ENCODE assay signal across 13 cellular contexts in the genomic region with DNA sequence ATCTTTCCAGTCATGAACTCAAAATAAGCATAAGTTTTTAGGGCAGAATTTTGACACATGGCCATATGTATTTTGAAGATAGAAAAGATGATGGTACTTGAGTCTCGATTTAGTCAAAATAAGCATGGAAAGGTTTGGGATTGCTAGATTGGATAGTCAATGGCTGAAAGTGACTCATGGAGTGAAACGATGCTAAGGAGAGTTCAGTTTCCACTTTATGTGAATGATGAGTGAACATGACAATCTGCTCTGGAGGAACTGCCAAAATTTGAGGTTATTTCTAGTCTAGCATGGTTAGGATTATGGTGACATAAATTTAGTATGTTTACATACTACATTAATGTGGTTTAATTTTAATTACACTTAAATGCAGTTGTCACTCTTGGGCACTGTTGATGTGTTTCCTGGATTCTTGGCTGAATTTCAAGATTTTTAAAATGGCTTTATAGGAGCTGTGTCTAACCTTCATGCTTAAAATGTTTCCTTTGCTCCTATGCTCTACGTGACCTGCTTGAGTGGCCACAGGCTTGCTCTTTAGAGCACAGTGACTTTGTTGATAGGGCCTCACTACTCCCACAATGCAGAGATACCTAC. TPM values are rescaled to one million over a fixed set of nuclear protein-coding genes. Genes with fewer than 3 reads are reported as not detected.
DNase-seq lines count a peak whose midpoint lies in the region; ATAC-seq, FAIRE-seq and TF ChIP-seq lines count a peak whose summit lies in the region.
"Had no signal": no experiment of that assay in that cellular context is flagged by ENCODE, and none has a peak within 500 bp of the region (broad histone marks: within the 10 kb centered on the region; RNA-seq: fewer than 3 reads in every experiment).

No MANE protein-coding gene starts in this region.

- no peak overlapping the region for H3K9ac ChIP-seq in endothelial cell of umbilical vein (replicated peaks; ENCODE audit: extremely low read depth, insufficient read depth, low read length)

- TF ChIP-seq CTCF in endothelial cell of umbilical vein (IDR thresholded peaks at IDR 0.05; ENCODE audit: extremely low read depth in 1 of 2, insufficient read depth in 1 of 2, low read depth in 1 of 2, low read length in 2 of 2) (no peak), WERI-Rb-1 (IDR thresholded peaks at IDR 0.05; ENCODE audit: low read depth, low read length) (no peak), upper lobe of right lung (IDR thresholded peaks at IDR 0.05) (no peak)

- H3K27me3 ChIP-seq in endothelial cell of umbilical vein (ENCODE audit: control insufficient read depth in 2 of 2, insufficient read depth in 2 of 2, low read length in 2 of 2) (no peaks in the 10 kb centered on the region), WERI-Rb-1 (ENCODE audit: insufficient read depth, low read depth, severe bottlenecking) (no peaks in the 10 kb centered on the region), upper lobe of right lung (no peaks in the 10 kb centered on the region)
- H3K27me3 ChIP-seq: esophagus muscularis mucosa had no signal

- H3K27me3 Mint-ChIP-seq in activated T-cell treated with anti-CD3 and anti-CD28 coated beads, Interleukin-2, amount 50 U/mL, for 72 hours (ENCODE audit: low read depth), result no peaks in the 10 kb centered on the region

- no peak overlapping the region for H3K4me3 ChIP-seq in endothelial cell of umbilical vein (replicated peaks in 1 of 3; ENCODE audit: insufficient read depth in 1 of 3, low read depth in 1 of 3, low read length in 3 of 3)
- no peak overlapping the region for H3K4me3 ChIP-seq in WERI-Rb-1 (ENCODE audit: low read depth, low read length)
- no peak overlapping the region for H3K4me3 ChIP-seq in upper lobe of right lung
- H3K4me3 ChIP-seq: esophagus muscularis mucosa, HAP-1 had no signal

- H3K4me1 Mint-ChIP-seq in activated T-cell treated with anti-CD3 and anti-CD28 coated beads, Interleukin-2, amount 50 U/mL, for 72 hours (ENCODE audit: low read depth), result peaks cover 43% of the 10 kb centered on the region
- H3K4me1 Mint-ChIP-seq in stimulated activated effector memory CD8-positive, alpha-beta T cell treated with anti-CD3 and anti-CD28 coated beads, Interleukin-12 subunit alpha, Interleukin-12 subunit beta, amount 100 ng/mL, for 72 hours, result peaks cover 30% of the 10 kb centered on the region

- H4K20me1 ChIP-seq in endothelial cell of umbilical vein (replicated peaks; ENCODE audit: control insufficient read depth, extremely low read depth, insufficient read depth, low read length), result no peaks in the 10 kb centered on the region

- TF ChIP-seq POLR2A in endothelial cell of umbilical vein (IDR thresholded peaks at IDR 0.05; ENCODE audit: low read depth, low read length), result peak; percentile 61

- H2AFZ ChIP-seq in endothelial cell of umbilical vein (ENCODE audit: low read depth, low read length), result no peak overlapping the region

- intact Hi-C loops in endothelial cell of umbilical vein (cut with micrococcal nuclease) (loop anchor here (2.0 kb wide), 1 partner anchor 92 kb away; no protein-coding TSS in a partner anchor), upper lobe of right lung (cut with DNase I) (no loop called here)

- H3K4me2 ChIP-seq in endothelial cell of umbilical vein (ENCODE audit: insufficient read depth, low read length), result no peak overlapping the region

- ATAC-seq in activated T-cell treated with anti-CD3 and anti-CD28 coated beads, Interleukin-2, amount 50 U/mL, for 72 hours (replicated peaks in 1 of 2), result peak; percentile 12 to 32
- ATAC-seq in stimulated activated effector memory CD8-positive, alpha-beta T cell treated with anti-CD3 and anti-CD28 coated beads, Interleukin-12 subunit alpha, Interleukin-12 subunit beta, amount 100 ng/mL, for 72 hours, result peak; percentile 50
- ATAC-seq in upper lobe of right lung, result no peak
- ATAC-seq: sciatic nerve had no signal

- H3K9me3 Mint-ChIP-seq in activated T-cell treated with anti-CD3 and anti-CD28 coated beads, Interleukin-2, amount 50 U/mL, for 72 hours, result no peaks in the 10 kb centered on the region
- no peaks in the 10 kb centered on the region for H3K9me3 Mint-ChIP-seq in stimulated activated effector memory CD8-positive, alpha-beta T cell treated with anti-CD3 and anti-CD28 coated beads, Interleukin-12 subunit alpha, Interleukin-12 subunit beta, amount 100 ng/mL, for 72 hours
- H3K9me3 Mint-ChIP-seq: T-helper 2 cell treated with Interferon-gamma antibody and Interleukin-4, amounts not matched to agents 5 μg/mL and 100 μg/mL, for 36 hours had no signal

- peaks cover 6 to 8% of the 10 kb centered on the region in 2 experiments for H3K36me3 ChIP-seq in endothelial cell of umbilical vein (ENCODE audit: control insufficient read depth in 2 of 2, extremely low read depth in 1 of 2, insufficient read depth in 2 of 2, low read length in 2 of 2)
- peaks cover 37% of the 10 kb centered on the region for H3K36me3 ChIP-seq in WERI-Rb-1
- H3K36me3 ChIP-seq in upper lobe of right lung, result peaks cover 35% of the 10 kb centered on the region

- H3K79me2 ChIP-seq in endothelial cell of umbilical vein (ENCODE audit: control insufficient read depth, insufficient read depth, low read length), result no peaks in the 10 kb centered on the region

- H3K9me3 ChIP-seq in endothelial cell of umbilical vein (replicated peaks; ENCODE audit: control insufficient read depth, insufficient read depth, low read length) (no peaks in the 10 kb centered on the region), WERI-Rb-1 (ENCODE audit: severe bottlenecking) (no peaks in the 10 kb centered on the region), upper lobe of right lung (no peaks in the 10 kb centered on the region)
- H3K9me3 ChIP-seq: esophagus muscularis mucosa, HAP-1 had no signal

- H3K4me3 Mint-ChIP-seq in activated T-cell treated with anti-CD3 and anti-CD28 coated beads, Interleukin-2, amount 50 U/mL, for 72 hours, result peak overlapping the region in 1 of 2 donors; percentile 17
- H3K4me3 Mint-ChIP-seq in stimulated activated effector memory CD8-positive, alpha-beta T cell treated with anti-CD3 and anti-CD28 coated beads, Interleukin-12 subunit alpha, Interleukin-12 subunit beta, amount 100 ng/mL, for 72 hours, result no peak overlapping the region
- H3K4me3 Mint-ChIP-seq: T-helper 2 cell treated with Interferon-gamma antibody and Interleukin-4, amounts not matched to agents 5 μg/mL and 100 μg/mL, for 36 hours had no signal

- CTCF ChIA-PET in endothelial cell of umbilical vein (lab: Charles Lee), result no interaction called here

- BruUV-seq in endothelial cell of umbilical vein (replicated peaks; lab: Mats Ljungman, UMichigan), result no TSS peak

- H3K27ac ChIP-seq in endothelial cell of umbilical vein (ENCODE audit: insufficient read depth, low read depth, low read length), result no peak overlapping the region
- no peak overlapping the region for H3K27ac ChIP-seq in WERI-Rb-1
- no peak overlapping the region for H3K27ac ChIP-seq in upper lobe of right lung

- no peak for DNase-seq in activated T-cell treated with anti-CD3 and anti-CD28 coated beads, Interleukin-2, amount 50 U/mL, for 72 hours
- DNase-seq in activated T-cell treated with anti-CD3 and anti-CD28 coated beads, Interleukin-2, amount 50 U/mL, for 1 hour, result no peak
- DNase-seq in RKO (ENCODE audit: low spot score), result peak; percentile 57
- DNase-seq in endothelial cell of umbilical vein (ENCODE audit: low read depth, low spot score), result peak; percentile 14
- no peak for DNase-seq in stimulated activated effector memory CD8-positive, alpha-beta T cell treated with anti-CD3 and anti-CD28 coated beads, Interleukin-12 subunit alpha, Interleukin-12 subunit beta, amount 100 ng/mL, for 72 hours (ENCODE audit: low spot score in 2 of 2)
- DNase-seq in WERI-Rb-1, result no peak
- no peak for DNase-seq in upper lobe of right lung
- no peak for DNase-seq in cortex of kidney (lab: John Stamatoyannopoulos, UW)
- DNase-seq: COR-L47 had no signal

- H3K27ac Mint-ChIP-seq in activated T-cell treated with anti-CD3 and anti-CD28 coated beads, Interleukin-2, amount 50 U/mL, for 72 hours, result peak overlapping the region; percentile 85
- H3K27ac Mint-ChIP-seq in stimulated activated effector memory CD8-positive, alpha-beta T cell treated with anti-CD3 and anti-CD28 coated beads, Interleukin-12 subunit alpha, Interleukin-12 subunit beta, amount 100 ng/mL, for 72 hours, result peak overlapping the region; percentile 71

- H3K36me3 Mint-ChIP-seq in activated T-cell treated with anti-CD3 and anti-CD28 coated beads, Interleukin-2, amount 50 U/mL, for 72 hours (ENCODE audit: insufficient read depth in 2 of 2), result peaks cover 7 to 41% of the 10 kb centered on the region in 2 donors
- H3K36me3 Mint-ChIP-seq in stimulated activated effector memory CD8-positive, alpha-beta T cell treated with anti-CD3 and anti-CD28 coated beads, Interleukin-12 subunit alpha, Interleukin-12 subunit beta, amount 100 ng/mL, for 72 hours, result peaks cover 63% of the 10 kb centered on the region

- no peaks in the 10 kb centered on the region for H3K9me1 ChIP-seq in endothelial cell of umbilical vein (replicated peaks; ENCODE audit: control insufficient read depth, extremely low read depth, insufficient read depth, low read length)

- POLR2A ChIA-PET in endothelial cell of umbilical vein (lab: Charles Lee), result no interaction called here

- dilution Hi-C loops in endothelial cell of umbilical vein (cut with MboI; ENCODE audit: extremely low pct_ligation_motif_present, low sequenced_read_pairs), result no loop called here

- no peak for FAIRE-seq in endothelial cell of umbilical vein (lab: Jason Lieb, UNC)

- peaks cover 5% of the 10 kb centered on the region for H3K4me1 ChIP-seq in endothelial cell of umbilical vein (ENCODE audit: control insufficient read depth, extremely low read depth, insufficient read depth, low read length)
- H3K4me1 ChIP-seq in upper lobe of right lung, result no peaks in the 10 kb centered on the region
- H3K4me1 ChIP-seq: HAP-1 had no signal

TF ChIP-seq in endothelial cell of umbilical vein, 7 proteins besides CTCF, POLR2A, EP300 and RAD21:
- TF ChIP-seq JUN (IDR thresholded peaks at IDR 0.05; ENCODE audit: borderline replicate concordance, insufficient read depth, insufficient read length, low read depth), result no peak
- TF ChIP-seq FOS (IDR thresholded peaks at IDR 0.05; ENCODE audit: borderline replicate concordance, insufficient read depth, low read length), result no peak

RNA-seq across cellular contexts. Expression of a gene that starts 17.1 kb away (rescaled TPM):
- total RNA-seq in activated T-cell treated with anti-CD3 and anti-CD28 coated beads, Interleukin-2, amount 50 U/mL, for 72 hours, result 100 to 1,000 TPM; 251 to 419 TPM
- total RNA-seq in endothelial cell of umbilical vein (300 and 304 TPM in 2 replicates), upper lobe of right lung (234 TPM)
- 28.7 and 48.5 TPM in 2 replicates for polyA plus RNA-seq in endothelial cell of umbilical vein
- polyA plus RNA-seq in endothelial cell of umbilical vein (2011; cell fraction: cytosol; rRNA removed), result 49.3 and 50.0 TPM in 2 replicates
- 128 and 131 TPM in 2 replicates for polyA plus RNA-seq in endothelial cell of umbilical vein (2011; cell fraction: nucleus; rRNA removed)
- polyA plus RNA-seq in endothelial cell of umbilical vein (2012), result 171 and 238 TPM in 2 replicates
- polyA minus RNA-seq in endothelial cell of umbilical vein, result 158 and 184 TPM in 2 replicates
- polyA minus RNA-seq in endothelial cell of umbilical vein (2011; cell fraction: cytosol; rRNA and poly(A)+ RNA removed), result 175 TPM
- polyA minus RNA-seq in endothelial cell of umbilical vein (2011; cell fraction: nucleus; rRNA and poly(A)+ RNA removed), result 207 and 245 TPM in 2 replicates

Comparison
In these comparisons a context has a peak if more than half of its experiments do, and no peak if none do; other contexts are left out.
1. DNase-seq: peak in RKO (single experiment) and endothelial cell of umbilical vein (single experiment); none in activated T-cell treated with anti-CD3 and anti-CD28 coated beads, Interleukin-2, amount 50 U/mL, for 72 hours (0 of 2), activated T-cell treated with anti-CD3 and anti-CD28 coated beads, Interleukin-2, amount 50 U/mL, for 1 hour (single experiment), stimulated activated effector memory CD8-positive, alpha-beta T cell treated with anti-CD3 and anti-CD28 coated beads, Interleukin-12 subunit alpha, Interleukin-12 subunit beta, amount 100 ng/mL, for 72 hours (0 of 2), WERI-Rb-1 (single experiment), upper lobe of right lung (single experiment) and cortex of kidney (single experiment).